ENCODE assay signal across 7 cellular contexts in genomic region chr12:111999129-111999528, GRCh38. TPM values are rescaled to one million over a fixed set of nuclear protein-coding genes. Genes with fewer than 3 reads are reported as not detected.
DNase-seq lines count a peak whose midpoint lies in the region; ATAC-seq and TF ChIP-seq lines count a peak whose summit lies in the region.
"Not testable (repeated sequence)": the region's sequence is repeated elsewhere in the genome, so short reads cannot be mapped to it uniquely, and the experiment has no call there.

No MANE protein-coding gene starts in this region.

- not testable (repeated sequence) for H3K27me3 Mint-ChIP-seq in CD8-positive, alpha-beta T cell (ENCODE audit: low read depth); T-helper 17 cell; activated CD8-positive, alpha-beta T cell treated with anti-CD3 and anti-CD28 coated beads for 36 hours; activated naive CD4-positive, alpha-beta T cell treated with anti-CD3 and anti-CD28 coated beads, Interleukin-2, amount 50 U/mL, for 24 hours; central memory CD8-positive, alpha-beta T cell

- intact Hi-C loops in CD8-positive, alpha-beta T cell (cut with DNase I, micrococcal nuclease), result loop anchor here in 1 of 2 experiments (5.0 kb wide), 1 partner anchor 157 kb away; the partner anchor contains the start of gene MAPKAPK5
- intact Hi-C loops in activated CD8-positive, alpha-beta T cell treated with anti-CD3 and anti-CD28 coated beads for 36 hours (cut with micrococcal nuclease), result not testable (repeated sequence)

- peaks cover 79% of the 10 kb centered on the region for H3K4me1 Mint-ChIP-seq in CD8-positive, alpha-beta T cell (ENCODE audit: low read depth)
- H3K4me1 Mint-ChIP-seq in T-helper 17 cell, result peaks cover 48% of the 10 kb centered on the region
- H3K4me1 Mint-ChIP-seq in activated CD8-positive, alpha-beta T cell treated with anti-CD3 and anti-CD28 coated beads for 36 hours (ENCODE audit: low read depth), result peaks cover 72% of the 10 kb centered on the region
- H3K4me1 Mint-ChIP-seq in activated naive CD4-positive, alpha-beta T cell treated with anti-CD3 and anti-CD28 coated beads, Interleukin-2, amount 50 U/mL, for 24 hours, result peaks cover 85% of the 10 kb centered on the region
- H3K4me1 Mint-ChIP-seq in central memory CD8-positive, alpha-beta T cell, result peaks cover 63% of the 10 kb centered on the region
- peaks cover 66% of the 10 kb centered on the region for H3K4me1 Mint-ChIP-seq in stimulated activated effector memory CD8-positive, alpha-beta T cell treated with anti-CD3 and anti-CD28 coated beads, Interleukin-12 subunit alpha, Interleukin-12 subunit beta, amount 100 ng/mL, for 72 hours

- H3K27ac Mint-ChIP-seq in CD8-positive, alpha-beta T cell, result peak overlapping the region; percentile 86
- H3K27ac Mint-ChIP-seq in T-helper 17 cell, result peak overlapping the region; percentile 94
- H3K27ac Mint-ChIP-seq in activated CD8-positive, alpha-beta T cell treated with anti-CD3 and anti-CD28 coated beads for 36 hours, result peak overlapping the region; percentile 35
- peak overlapping the region; percentile 96 for H3K27ac Mint-ChIP-seq in activated naive CD4-positive, alpha-beta T cell treated with anti-CD3 and anti-CD28 coated beads, Interleukin-2, amount 50 U/mL, for 24 hours
- H3K27ac Mint-ChIP-seq in central memory CD8-positive, alpha-beta T cell (ENCODE audit: low read depth), result peak overlapping the region; percentile 71
- peak overlapping the region; percentile 87 for H3K27ac Mint-ChIP-seq in stimulated activated effector memory CD8-positive, alpha-beta T cell treated with anti-CD3 and anti-CD28 coated beads, Interleukin-12 subunit alpha, Interleukin-12 subunit beta, amount 100 ng/mL, for 72 hours

- not testable (repeated sequence) for H3K27me3 ChIP-seq in CD8-positive, alpha-beta T cell (ENCODE audit: insufficient read depth, low read length); MG63

- not testable (repeated sequence) for ATAC-seq in CD8-positive, alpha-beta T cell; T-helper 17 cell; activated CD8-positive, alpha-beta T cell treated with anti-CD3 and anti-CD28 coated beads for 36 hours; central memory CD8-positive, alpha-beta T cell (replicated peaks; ENCODE audit: extremely low read depth, poor library complexity, severe bottlenecking); stimulated activated effector memory CD8-positive, alpha-beta T cell treated with anti-CD3 and anti-CD28 coated beads, Interleukin-12 subunit alpha, Interleukin-12 subunit beta, amount 100 ng/mL, for 72 hours

- not testable (repeated sequence) for H3K27ac ChIP-seq in CD8-positive, alpha-beta T cell (ENCODE audit: low read depth, low read length)

- H3K4me1 ChIP-seq in CD8-positive, alpha-beta T cell (ENCODE audit: insufficient read depth, low read length), result peaks cover 82% of the 10 kb centered on the region

- H3K36me3 ChIP-seq in CD8-positive, alpha-beta T cell (ENCODE audit: insufficient read depth, low read length); MG63: not testable (repeated sequence)

- not testable (repeated sequence) for H3K9me3 Mint-ChIP-seq in CD8-positive, alpha-beta T cell; activated CD8-positive, alpha-beta T cell treated with anti-CD3 and anti-CD28 coated beads for 36 hours; activated naive CD4-positive, alpha-beta T cell treated with anti-CD3 and anti-CD28 coated beads, Interleukin-2, amount 50 U/mL, for 24 hours; central memory CD8-positive, alpha-beta T cell; stimulated activated effector memory CD8-positive, alpha-beta T cell treated with anti-CD3 and anti-CD28 coated beads, Interleukin-12 subunit alpha, Interleukin-12 subunit beta, amount 100 ng/mL, for 72 hours

- not testable (repeated sequence) for TF ChIP-seq CTCF in CD8-positive, alpha-beta T cell (IDR thresholded peaks at IDR 0.05); activated CD8-positive, alpha-beta T cell treated with anti-CD3 and anti-CD28 coated beads for 36 hours (IDR thresholded peaks at IDR 0.05)

- POLR2A ChIA-PET in CD8-positive, alpha-beta T cell (lab: Charles Lee), result interaction anchor here (3.5 kb wide), 1 partner anchor 14 kb away, joined by 23 read pairs; the partner anchor contains the start of genes ERP29 and TMEM116
- POLR2A ChIA-PET in activated CD8-positive, alpha-beta T cell treated with anti-CD3 and anti-CD28 coated beads for 36 hours (lab: Charles Lee), result not testable (repeated sequence)

- H3K4me3 ChIP-seq in CD8-positive, alpha-beta T cell (ENCODE audit: low read depth, low read length); MG63: not testable (repeated sequence)

- H3K9me3 ChIP-seq in CD8-positive, alpha-beta T cell (ENCODE audit: low read length); MG63; T-helper 17 cell (ENCODE audit: control insufficient read depth, low read length, poor library complexity, severe bottlenecking): not testable (repeated sequence)

- DNase-seq in CD8-positive, alpha-beta T cell; T-helper 17 cell; activated CD8-positive, alpha-beta T cell treated with anti-CD3 and anti-CD28 coated beads for 36 hours; central memory CD8-positive, alpha-beta T cell (ENCODE audit: low spot score in 2 of 2); stimulated activated effector memory CD8-positive, alpha-beta T cell treated with anti-CD3 and anti-CD28 coated beads, Interleukin-12 subunit alpha, Interleukin-12 subunit beta, amount 100 ng/mL, for 72 hours (ENCODE audit: low spot score in 2 of 2): not testable (repeated sequence)
- DNase-seq in MG63, result peak; percentile 13

- H3K36me3 Mint-ChIP-seq in CD8-positive, alpha-beta T cell; T-helper 17 cell (ENCODE audit: low read depth); activated naive CD4-positive, alpha-beta T cell treated with anti-CD3 and anti-CD28 coated beads, Interleukin-2, amount 50 U/mL, for 24 hours; central memory CD8-positive, alpha-beta T cell (ENCODE audit: insufficient read depth); stimulated activated effector memory CD8-positive, alpha-beta T cell treated with anti-CD3 and anti-CD28 coated beads, Interleukin-12 subunit alpha, Interleukin-12 subunit beta, amount 100 ng/mL, for 72 hours: not testable (repeated sequence)
- peaks cover 11% of the 10 kb centered on the region for H3K36me3 Mint-ChIP-seq in activated CD8-positive, alpha-beta T cell treated with anti-CD3 and anti-CD28 coated beads for 36 hours (ENCODE audit: low read depth)

- CTCF ChIA-PET in CD8-positive, alpha-beta T cell (lab: Charles Lee), result interaction anchor here (2.8 kb wide), 1 partner anchor 14 kb away, joined by 14 read pairs; the partner anchor contains the start of genes ERP29 and TMEM116
- CTCF ChIA-PET in activated CD8-positive, alpha-beta T cell treated with anti-CD3 and anti-CD28 coated beads for 36 hours (lab: Charles Lee), result interaction anchor here (1.5 kb wide), 1 partner anchor 11 kb away, joined by 4 read pairs; no protein-coding TSS in a partner anchor

- not testable (repeated sequence) for H3K4me3 Mint-ChIP-seq in CD8-positive, alpha-beta T cell; activated CD8-positive, alpha-beta T cell treated with anti-CD3 and anti-CD28 coated beads for 36 hours; activated naive CD4-positive, alpha-beta T cell treated with anti-CD3 and anti-CD28 coated beads, Interleukin-2, amount 50 U/mL, for 24 hours; stimulated activated effector memory CD8-positive, alpha-beta T cell treated with anti-CD3 and anti-CD28 coated beads, Interleukin-12 subunit alpha, Interleukin-12 subunit beta, amount 100 ng/mL, for 72 hours
- peak overlapping the region; percentile 80 for H3K4me3 Mint-ChIP-seq in T-helper 17 cell
- H3K4me3 Mint-ChIP-seq in central memory CD8-positive, alpha-beta T cell, result peak overlapping the region; percentile 39

RNA-seq across cellular contexts. Expression of gene TMEM116, which starts 13.8 kb away (rescaled TPM):
- total RNA-seq in CD8-positive, alpha-beta T cell, result 10 to 100 TPM in 1 of 2 experiments, 1 to 10 TPM in 1; 9.4 to 11.2 TPM
- 6.7 and 8.2 TPM in 2 replicates for total RNA-seq in MG63 (2014; rRNA removed; shearing (Covaris generic); ENCODE audit: low replicate concordance)
- total RNA-seq in T-helper 17 cell, result 10 to 100 TPM; 22.4 to 28.4 TPM
- total RNA-seq in activated CD8-positive, alpha-beta T cell treated with anti-CD3 and anti-CD28 coated beads for 36 hours, result 10 to 100 TPM; 13.8 to 16.3 TPM

RNA-seq across cellular contexts. Expression of gene ERP29, which starts 14.1 kb away (rescaled TPM):
- total RNA-seq in CD8-positive, alpha-beta T cell, result 100 to 1,000 TPM; 102 to 111 TPM
- 98.7 and 123 TPM in 2 replicates for total RNA-seq in MG63 (2014; rRNA removed; shearing (Covaris generic); ENCODE audit: low replicate concordance)
- total RNA-seq in T-helper 17 cell, result 100 to 1,000 TPM; 104 to 124 TPM
- 10 to 100 TPM; 82.9 to 83.7 TPM for total RNA-seq in activated CD8-positive, alpha-beta T cell treated with anti-CD3 and anti-CD28 coated beads for 36 hours

Comparison
In these comparisons a context has a peak if more than half of its experiments do, and no peak if none do; other contexts are left out.
1. H3K27ac Mint-ChIP-seq: peak in every context shown above with its lines; median percentile 96 in activated naive CD4-positive, alpha-beta T cell treated with anti-CD3 and anti-CD28 coated beads, Interleukin-2, amount 50 U/mL, for 24 hours; 94 in T-helper 17 cell; 87 in stimulated activated effector memory CD8-positive, alpha-beta T cell treated with anti-CD3 and anti-CD28 coated beads, Interleukin-12 subunit alpha, Interleukin-12 subunit beta, amount 100 ng/mL, for 72 hours; 86 in CD8-positive, alpha-beta T cell; 71 in central memory CD8-positive, alpha-beta T cell; 35 in activated CD8-positive, alpha-beta T cell treated with anti-CD3 and anti-CD28 coated beads for 36 hours.